ENCODE assay signal across 9 cellular contexts in genomic region chr20:36483919-36484808, GRCh38. TPM values are rescaled to one million over a fixed set of nuclear protein-coding genes. Genes with fewer than 3 reads are reported as not detected.
DNase-seq lines count a peak whose midpoint lies in the region; ATAC-seq and TF ChIP-seq lines count a peak whose summit lies in the region.
"Had no signal": no experiment of that assay in that cellular context is flagged by ENCODE, and none has a peak within 500 bp of the region (broad histone marks: within the 10 kb centered on the region; RNA-seq: fewer than 3 reads in every experiment).

No MANE protein-coding gene starts in this region.

- no peak overlapping the region for H3K4me3 ChIP-seq in MG63
- H3K4me3 ChIP-seq in breast epithelium: peak overlapping the region in 1 of 3 donors; percentile 4
- H3K4me3 ChIP-seq in mesodermal cell (ENCODE audit: extremely low read depth, insufficient read depth, low read length, poor library complexity, severe bottlenecking): no peak overlapping the region

- WGBS in mesodermal cell (ENCODE audit: insufficient coverage in 2 of 2), 2 experiments: 84 to 98% methylated on average over 6 to 7 of the region's 8 CpGs

- TF ChIP-seq CTCF in breast epithelium (IDR thresholded peaks at IDR 0.05): no peak

- H3K27ac ChIP-seq in breast epithelium: peak overlapping the region; percentile 78 to 80
- H3K27ac ChIP-seq in mesodermal cell (ENCODE audit: low read depth, low read length, severe bottlenecking): peak overlapping the region; percentile 69

- ATAC-seq in HG02938 (IDR thresholded peaks at IDR 0.05; ENCODE audit: unreplicated experiment): no peak

- TF ChIP-seq POLR2A in breast epithelium (IDR thresholded peaks at IDR 0.05): no peak

- H3K4me1 ChIP-seq in breast epithelium (peaks cover 0 to 22% of the 10 kb centered on the region in 2 donors), mesodermal cell (ENCODE audit: control insufficient read depth, insufficient read depth, low read length, poor library complexity, severe bottlenecking) (peaks cover 43% of the 10 kb centered on the region)

- intact Hi-C loops in breast epithelium (cut with DNase I; ENCODE audit: low total_unique reads): no loop called here

- H3K27me3 ChIP-seq in MG63 (no peaks in the 10 kb centered on the region), breast epithelium (no peaks in the 10 kb centered on the region)

- peaks cover 60% of the 10 kb centered on the region for H3K36me3 ChIP-seq in MG63
- H3K36me3 ChIP-seq in breast epithelium: no peaks in the 10 kb centered on the region
- H3K36me3 ChIP-seq in mesodermal cell (ENCODE audit: control insufficient read depth, insufficient read depth, low read length): peaks cover 76% of the 10 kb centered on the region

- H3K9me3 ChIP-seq in MG63: no peaks in the 10 kb centered on the region
- no peaks in the 10 kb centered on the region for H3K9me3 ChIP-seq in breast epithelium
- no peaks in the 10 kb centered on the region for H3K9me3 ChIP-seq in mesodermal cell (ENCODE audit: control insufficient read depth, low read length)

- DNase-seq in COLO668 (lab: John Stamatoyannopoulos, UW; ENCODE audit: unreplicated experiment) (peak; percentile 67), MG63 (peak; percentile 77), breast epithelium (ENCODE audit: low spot score in 2 of 2) (no peak), COR-L47 (lab: John Stamatoyannopoulos, UW) (no peak), hepatic stellate cell (ENCODE audit: low spot score) (no peak)
- DNase-seq in activated effector memory CD4-positive, alpha-beta T cell treated with anti-CD3 and anti-CD28 coated beads, Interleukin-2, amount 50 U/mL, for 16 hours: no peak

RNA-seq across cellular contexts. Expression of gene MYL9, which starts 57.2 kb away (rescaled TPM):
- total RNA-seq in MG63 (2014; rRNA removed; shearing (Covaris generic); ENCODE audit: low replicate concordance): 1.3 TPM in 1 of 2 replicates, not detected in the other
- 100 to 1,000 TPM in 1 of 3 donors, 10 to 100 TPM in 2; 72.9 to 112 (median 91.8) TPM for total RNA-seq in breast epithelium
- polyA plus RNA-seq in mesodermal cell (2013, experiment 1 of 2): 294 TPM
- 219 TPM for polyA plus RNA-seq in mesodermal cell (2013, experiment 2 of 2)
- polyA plus RNA-seq: neural cell had no signal

Comparison
In these comparisons a context has a peak if more than half of its experiments do, and no peak if none do; other contexts are left out.
1. DNase-seq: peak in COLO668 (single experiment) and MG63 (single experiment); none in breast epithelium (0 of 2), COR-L47 (single experiment), activated effector memory CD4-positive, alpha-beta T cell treated with anti-CD3 and anti-CD28 coated beads, Interleukin-2, amount 50 U/mL, for 16 hours (single experiment) and hepatic stellate cell (single experiment).
2. RNA of gene MYL9, which starts 57.2 kb away (total RNA-seq): 72.9 to 112 TPM in breast epithelium; 1.3 TPM in MG63; every median in the first group is over 10 times any median in the second.